Comparison of ENCODE assay signal across 20 cellular contexts in genomic region chr15:45161666-45162065, GRCh38. TPM values are rescaled to one million over a fixed set of nuclear protein-coding genes. Genes with fewer than 3 reads are reported as not detected.
DNase-seq lines count a peak whose midpoint lies in the region; ATAC-seq and TF ChIP-seq lines count a peak whose summit lies in the region.
"Had no signal": no experiment of that assay in that cellular context is flagged by ENCODE, and none has a peak within 500 bp of the region (broad histone marks: within the 10 kb centered on the region; RNA-seq: fewer than 3 reads in every experiment).

No MANE protein-coding gene starts in this region.

- peaks cover 40 to 65% (median 52%) of the 10 kb centered on the region in 10 experiments for H3K4me1 ChIP-seq in BLaER1 treated with 17β-estradiol and CSF1 and Interleukin-3, amounts not matched to agents 10 nM and 100 nM
- peaks cover 15% of the 10 kb centered on the region for H3K4me1 ChIP-seq in foreskin keratinocyte
- H3K4me1 ChIP-seq in osteoblast (ENCODE audit: insufficient read depth, low read length), result peaks cover 31% of the 10 kb centered on the region

- peaks cover 46% of the 10 kb centered on the region for H3K4me1 Mint-ChIP-seq in MCF 10A (ENCODE audit: insufficient read depth, unreplicated experiment)

- peak overlapping the region in 3 of 11 experiments; percentile 14 to 26 (median 21); a peak in 1 of 22 replicates for H3K27ac ChIP-seq in BLaER1 treated with 17β-estradiol and CSF1 and Interleukin-3, amounts not matched to agents 10 nM and 100 nM
- peak overlapping the region; percentile 82 for H3K27ac ChIP-seq in foreskin keratinocyte
- H3K27ac ChIP-seq in osteoblast (ENCODE audit: low read depth, low read length), result peak overlapping the region; percentile 74
- H3K27ac ChIP-seq: Peyer's patch, SK-N-MC had no signal

- no TSS peak for BruUV-seq in MCF 10A (replicated peaks; lab: Mats Ljungman, UMichigan)

- H3K27ac Mint-ChIP-seq in MCF 10A (ENCODE audit: low read depth, unreplicated experiment), result peak overlapping the region; percentile 96

- no peak overlapping the region for H3K4me3 ChIP-seq in BLaER1 treated with 17β-estradiol and CSF1 and Interleukin-3, amounts not matched to agents 10 nM and 100 nM
- no peak overlapping the region for H3K4me3 ChIP-seq in osteoblast (ENCODE audit: insufficient read depth, low read length)
- H3K4me3 ChIP-seq: Peyer's patch, SK-N-MC had no signal

- CTCF ChIA-PET in MCF 10A (lab: Yijun Ruan, JAX), result interaction anchor here (0.8 to 10.8 kb wide), 8 partner anchors 15 to 238 kb away, joined by 4 to 94 read pairs (median 13); no protein-coding TSS in a partner anchor

- H3K9ac ChIP-seq in BLaER1 treated with 17β-estradiol and CSF1 and Interleukin-3, amounts not matched to agents 10 nM and 100 nM, result peak overlapping the region in 3 of 11 experiments; percentile 19 to 52 (median 26); a peak in 5 of 22 replicates

- H4K20me1 ChIP-seq in BLaER1 treated with 17β-estradiol and CSF1 and Interleukin-3, amounts not matched to agents 10 nM and 100 nM, result peaks cover 0 to 4% (median 0%) of the 10 kb centered on the region in 11 experiments; a peak in 1 of 22 replicates
- no peaks in the 10 kb centered on the region for H4K20me1 ChIP-seq in osteoblast (ENCODE audit: insufficient read depth, low read length)

- intact Hi-C loops in MCF 10A (cut with micrococcal nuclease), result no loop called here

- ATAC-seq in foreskin keratinocyte, result no peak
- ATAC-seq in GM21381 (IDR thresholded peaks at IDR 0.05; ENCODE audit: unreplicated experiment), result no peak

- no peak overlapping the region for H3K4me3 Mint-ChIP-seq in MCF 10A (ENCODE audit: unreplicated experiment)
- H3K4me3 Mint-ChIP-seq: CD4-positive, alpha-beta memory T cell had no signal

- TF ChIP-seq CTCF in MCF 10A (IDR thresholded peaks at IDR 0.05; ENCODE audit: unreplicated experiment) (no peak), foreskin keratinocyte (conservative IDR thresholded peaks at IDR 0.05) (no peak), osteoblast (IDR thresholded peaks at IDR 0.05; ENCODE audit: extremely low read depth, low read depth, low read length) (no peak)

- H3K9me3 Mint-ChIP-seq in MCF 10A (ENCODE audit: unreplicated experiment), result no peaks in the 10 kb centered on the region
- H3K9me3 Mint-ChIP-seq: CD4-positive, alpha-beta memory T cell had no signal

- H3K27me3 ChIP-seq in BLaER1 treated with 17β-estradiol and CSF1 and Interleukin-3, amounts not matched to agents 10 nM and 100 nM, result no peaks in the 10 kb centered on the region
- H3K27me3 ChIP-seq in foreskin keratinocyte, result no peaks in the 10 kb centered on the region
- no peaks in the 10 kb centered on the region for H3K27me3 ChIP-seq in osteoblast (ENCODE audit: insufficient read depth, low read length)
- H3K27me3 ChIP-seq: BE2C, Peyer's patch had no signal

- H3K36me3 Mint-ChIP-seq in MCF 10A (ENCODE audit: insufficient read depth, unreplicated experiment), result peaks cover 14% of the 10 kb centered on the region
- H3K36me3 Mint-ChIP-seq: CD4-positive, alpha-beta memory T cell had no signal

- DNase-seq in MCF 10A (ENCODE audit: unreplicated experiment), result no peak
- DNase-seq in foreskin keratinocyte, result no peak
- no peak for DNase-seq in osteoblast (ENCODE audit: insufficient read length, low spot score, missing footprints)
- no peak for DNase-seq in NCI-H1105 (lab: John Stamatoyannopoulos, UW)
- DNase-seq in NCI-H1417 treated with DMSO at 0.1 percent for 48 hours (lab: John Stamatoyannopoulos, UW), result no peak
- no peak for DNase-seq in OCI-M1 (lab: John Stamatoyannopoulos, UW)
- DNase-seq: BE2C; Calu3; CD4-positive, alpha-beta memory T cell; KG1; NCI-H1436 treated with DMSO at 0.1 percent for 48 hours; NCI-H2081 treated with DMSO at 0.1 percent for 48 hours; NCI-H446 treated with DMSO at 0.1 percent for 48 hours; NCI-H69; Peyer's patch; SHP77 had no signal

- peak overlapping the region in 6 of 11 experiments; percentile 27 to 56 (median 38); a peak in 6 of 22 replicates for H3K4me2 ChIP-seq in BLaER1 treated with 17β-estradiol and CSF1 and Interleukin-3, amounts not matched to agents 10 nM and 100 nM
- no peak overlapping the region for H3K4me2 ChIP-seq in osteoblast (ENCODE audit: insufficient read depth, low read length)

- POLR2A ChIA-PET in MCF 10A (lab: Yijun Ruan, JAX), result interaction anchor here (1.2 to 2.1 kb wide), 2 partner anchors 39 to 42 kb away, joined by 3 to 7 read pairs; no protein-coding TSS in a partner anchor

- no peaks in the 10 kb centered on the region for H3K27me3 Mint-ChIP-seq in MCF 10A (ENCODE audit: insufficient read depth, unreplicated experiment)
- H3K27me3 Mint-ChIP-seq: CD4-positive, alpha-beta memory T cell had no signal

- peaks cover 2% of the 10 kb centered on the region for H3K79me2 ChIP-seq in osteoblast (ENCODE audit: insufficient read depth, low read length)

- H3K36me3 ChIP-seq in BLaER1 treated with 17β-estradiol and CSF1 and Interleukin-3, amounts not matched to agents 10 nM and 100 nM, result no peaks in the 10 kb centered on the region
- H3K36me3 ChIP-seq in osteoblast (ENCODE audit: insufficient read depth, low read length), result no peaks in the 10 kb centered on the region
- H3K36me3 ChIP-seq: BE2C, Peyer's patch had no signal

- H3K9me3 ChIP-seq in BLaER1 treated with 17β-estradiol and CSF1 and Interleukin-3, amounts not matched to agents 10 nM and 100 nM (replicated peaks in 1 of 11), result no peaks in the 10 kb centered on the region
- H3K9me3 ChIP-seq in osteoblast (ENCODE audit: low read depth, low read length), result no peaks in the 10 kb centered on the region
- H3K9me3 ChIP-seq: BE2C, Peyer's patch had no signal

- H2AFZ ChIP-seq in osteoblast (ENCODE audit: low read length), result no peak overlapping the region

RNA-seq across cellular contexts. Expression of gene SHF, which starts 26.1 kb away (rescaled TPM):
- total RNA-seq in MCF 10A (2022) (0.34 and 0.44 TPM in 2 replicates), foreskin keratinocyte (0.35 and 0.44 TPM in 2 replicates), osteoblast (3.3 and 4.1 TPM in 2 replicates)
- polyA plus RNA-seq in foreskin keratinocyte, result 0.42 and 0.72 TPM in 2 replicates

RNA-seq across cellular contexts. Expression of gene DUOX1, which starts 31.9 kb away (rescaled TPM):
- 15.1 and 16.9 TPM in 2 replicates for total RNA-seq in MCF 10A (2022)
- 16.3 and 17.8 TPM in 2 replicates for total RNA-seq in foreskin keratinocyte
- polyA plus RNA-seq in foreskin keratinocyte, result 9.5 and 10.1 TPM in 2 replicates
- under 0.01 and 0.29 TPM in 2 replicates for total RNA-seq in osteoblast

RNA-seq across cellular contexts. Expression of gene DUOXA1, which starts 32.0 kb away (rescaled TPM):
- total RNA-seq in MCF 10A (2022) (1.3 and 3.0 TPM in 2 replicates), foreskin keratinocyte (7.0 and 9.8 TPM in 2 replicates), osteoblast (0.29 and 0.36 TPM in 2 replicates)
- 5.7 TPM in 2 replicates for polyA plus RNA-seq in foreskin keratinocyte
- total RNA-seq: Calu3, H1 had no signal
- polyA plus RNA-seq: CD4-positive, alpha-beta memory T cell had no signal

RNA-seq across cellular contexts. Expression of gene DUOXA2, which starts 47.5 kb away (rescaled TPM):
- not detected in 2 replicates for total RNA-seq in MCF 10A (2022)
- total RNA-seq in foreskin keratinocyte, result not detected in 2 replicates
- polyA plus RNA-seq in foreskin keratinocyte, result not detected in 2 replicates
- not detected in 2 replicates for total RNA-seq in osteoblast
- total RNA-seq: Calu3; CD4-positive, alpha-beta memory T cell; H1 had no signal
- polyA plus RNA-seq: CD4-positive, alpha-beta memory T cell had no signal

RNA-seq across cellular contexts. Expression of gene DUOX2, which starts 47.7 kb away (rescaled TPM):
- total RNA-seq in MCF 10A (2022), result 0.10 and 0.30 TPM in 2 replicates
- 0.39 and 0.41 TPM in 2 replicates for total RNA-seq in foreskin keratinocyte
- polyA plus RNA-seq in foreskin keratinocyte, result 0.10 and 0.13 TPM in 2 replicates
- total RNA-seq in osteoblast, result under 0.01 TPM in 1 of 2 replicates, not detected in the other
- total RNA-seq: H1 had no signal

Comparison
In these comparisons a context has a peak if more than half of its experiments do, and no peak if none do; other contexts are left out.
1. RNA of gene DUOX1, which starts 31.9 kb away (total RNA-seq): 16.3 to 17.8 TPM in foreskin keratinocyte and 15.1 to 16.9 TPM in MCF 10A; under 0.01 to 0.29 TPM in osteoblast; every median in the first group is over 10 times any median in the second.